1 cellular context compared by ENCODE assay signal in genomic region chr2:241508510-241509407, GRCh38.
A peak's percentile ranks its signal among the peaks of the same experiment; 100 is the strongest.
TF ChIP-seq lines count a peak whose summit lies in the region.

STK25 (minus strand) TSS chr2:241508584; CDS start chr2:241508035, 549 bp downstream.

TF ChIP-seq in K562, 482 proteins besides CTCF, POLR2A, EP300 and RAD21 (continued from another document and continues in another):
- 0 out of 2 replicates have a peak, but pooled peaks have one; percentile 79 for TF ChIP-seq AFF4 (CRISPR knock-in tag; IDR thresholded peaks at IDR 0.05)
- no peak for TF ChIP-seq SMARCE1 (IDR thresholded peaks at IDR 0.05)
- TF ChIP-seq NCOR1 (IDR thresholded peaks at IDR 0.05): no peak
- no peak for TF ChIP-seq NBN (IDR thresholded peaks at IDR 0.05; ENCODE audit: low read depth)
- no peak for TF ChIP-seq SREBF2 (CRISPR knock-in tag; IDR thresholded peaks at IDR 0.05)
- TF ChIP-seq ZBTB7A (IDR thresholded peaks at IDR 0.05; ENCODE audit: borderline replicate concordance, control insufficient read depth, low read depth, low read length): peak; percentile 38
- TF ChIP-seq TRIM28 (IDR thresholded peaks at IDR 0.05): no peak
- TF ChIP-seq NCOA1 (IDR thresholded peaks at IDR 0.05; ENCODE audit: low read depth): no peak
- TF ChIP-seq ARNT (IDR thresholded peaks at IDR 0.05): no peak
- no peak for TF ChIP-seq ZC3H4 (CRISPR knock-in tag; IDR thresholded peaks at IDR 0.05; ENCODE audit: borderline replicate concordance)
- no peak for TF ChIP-seq ZNF140 (CRISPR knock-in tag; IDR thresholded peaks at IDR 0.05)
- TF ChIP-seq ZBTB5 (IDR thresholded peaks at IDR 0.05): no peak
- TF ChIP-seq SIX5 (IDR thresholded peaks at IDR 0.05; ENCODE audit: borderline replicate concordance in 1 of 2, insufficient read depth in 1 of 2, low read depth in 1 of 2, low read length in 2 of 2): peak; percentile 86
- 0 out of 2 replicates have a peak, but pooled peaks have one; percentile 41 for TF ChIP-seq ZBTB40 (IDR thresholded peaks at IDR 0.05)
- no peak for TF ChIP-seq ZBTB40 (CRISPR knock-in tag; IDR thresholded peaks at IDR 0.05)
- TF ChIP-seq RFX7 (CRISPR knock-in tag; IDR thresholded peaks at IDR 0.05): no peak
- TF ChIP-seq ZNF586 (CRISPR knock-in tag; conservative IDR thresholded peaks at IDR 0.05): no peak
- no peak for TF ChIP-seq MTA1 (IDR thresholded peaks at IDR 0.05; ENCODE audit: borderline replicate concordance)
- no peak for TF ChIP-seq SREBF1 (IDR thresholded peaks at IDR 0.05; ENCODE audit: borderline replicate concordance, low read depth, low read length)
- no peak for TF ChIP-seq PTTG1 (tag; IDR thresholded peaks at IDR 0.05; ENCODE audit: low read depth)
- TF ChIP-seq NCOA4 (IDR thresholded peaks at IDR 0.05; ENCODE audit: partially characterized antibody): no peak
- TF ChIP-seq ETV1 (tag; conservative IDR thresholded peaks at IDR 0.05; ENCODE audit: low read depth): no peak
- TF ChIP-seq ZNF165 (CRISPR knock-in tag; IDR thresholded peaks at IDR 0.05; ENCODE audit: borderline replicate concordance): no peak
- TF ChIP-seq TEAD2 (tag; IDR thresholded peaks at IDR 0.05): no peak
- TF ChIP-seq CBX1 (IDR thresholded peaks at IDR 0.05; ENCODE audit: low read depth): no peak
- TF ChIP-seq WHSC1 (IDR thresholded peaks at IDR 0.05; ENCODE audit: low read length): no peak
- no peak for TF ChIP-seq MLLT1 (IDR thresholded peaks at IDR 0.05)
- no peak for TF ChIP-seq EZH2 (IDR thresholded peaks at IDR 0.05; ENCODE audit: borderline replicate concordance, low read depth, low read length)
- TF ChIP-seq FOXM1 (IDR thresholded peaks at IDR 0.05; ENCODE audit: low read depth): no peak
- TF ChIP-seq FOXM1 (CRISPR knock-in tag; IDR thresholded peaks at IDR 0.05; ENCODE audit: low read depth): peak; percentile 94
- TF ChIP-seq ZNF280A (IDR thresholded peaks at IDR 0.05; ENCODE audit: low read depth, partially characterized antibody): no peak
- no peak for TF ChIP-seq ZNF24 (IDR thresholded peaks at IDR 0.05)
- no peak for TF ChIP-seq FOXK1 (CRISPR knock-in tag; IDR thresholded peaks at IDR 0.05; ENCODE audit: borderline replicate concordance)
- no peak for TF ChIP-seq IFI16 (CRISPR knock-in tag; IDR thresholded peaks at IDR 0.05)
- no peak for TF ChIP-seq PRMT5 (CRISPR knock-in tag; IDR thresholded peaks at IDR 0.05)
- no peak for TF ChIP-seq THAP7 (CRISPR knock-in tag; IDR thresholded peaks at IDR 0.05)
- TF ChIP-seq PRDM10 (IDR thresholded peaks at IDR 0.05; ENCODE audit: partially characterized antibody): peak; percentile 15
- peak; percentile 86 for TF ChIP-seq ZNF644 (tag; IDR thresholded peaks at IDR 0.05; ENCODE audit: low read depth)
- no peak for TF ChIP-seq ZNF212 (CRISPR knock-in tag; IDR thresholded peaks at IDR 0.05)
- TF ChIP-seq LARP7 (IDR thresholded peaks at IDR 0.05): no peak
- TF ChIP-seq FUS (optimal IDR thresholded peaks at IDR 0.05; ENCODE audit: low read depth, low read length): peak; percentile 76
- no peak for TF ChIP-seq NR1H2 (CRISPR knock-in tag; IDR thresholded peaks at IDR 0.05)
- TF ChIP-seq ZNF316 (IDR thresholded peaks at IDR 0.05): no peak
- no peak for TF ChIP-seq SLC30A9 (CRISPR knock-in tag; IDR thresholded peaks at IDR 0.05)
